In the genomic region with DNA sequence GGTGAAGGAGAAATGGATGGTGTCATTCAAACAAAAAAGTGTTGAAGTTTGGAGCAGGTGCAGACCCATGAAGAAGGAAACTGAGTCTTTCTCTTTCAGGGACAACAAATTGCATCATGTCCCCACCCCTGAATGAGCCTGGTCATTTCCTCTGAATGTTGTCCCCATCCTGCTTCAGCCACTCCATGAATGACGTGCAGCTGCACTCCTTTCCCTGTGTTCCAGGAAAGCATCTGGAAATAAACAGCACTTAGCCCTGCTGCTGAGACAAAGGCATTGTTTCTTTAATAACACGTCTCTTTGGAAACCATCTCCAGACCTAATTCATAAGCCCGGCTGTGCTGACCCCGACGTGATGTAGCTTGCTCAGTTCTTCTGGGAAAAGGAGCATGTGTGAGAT, we compare ENCODE assay signal across 22 cellular contexts.
DNase-seq lines count a peak whose midpoint lies in the region; ATAC-seq, FAIRE-seq and TF ChIP-seq lines count a peak whose summit lies in the region.
"Had no signal": no experiment of that assay in that cellular context is flagged by ENCODE, and none has a peak within 500 bp of the region (broad histone marks: within the 10 kb centered on the region; RNA-seq: fewer than 3 reads in every experiment).

No MANE protein-coding gene starts in this region.

- no peak for TF ChIP-seq CTCF in pancreas (IDR thresholded peaks at IDR 0.05)
- no peak for TF ChIP-seq CTCF in lower lobe of right lung (IDR thresholded peaks at IDR 0.05)

- no peak for ATAC-seq in pancreas
- ATAC-seq in lower lobe of right lung, result no peak
- ATAC-seq: gastrocnemius medialis, psoas muscle had no signal

- intact Hi-C loops in pancreas (cut with DNase I) (no loop called here), lower lobe of right lung (cut with DNase I) (no loop called here)

- peak; percentile 46 for DNase-seq in NCI-H1092 treated with DMSO at 0.1 percent for 48 hours (lab: John Stamatoyannopoulos, UW)
- peak; percentile 90 for DNase-seq in NCI-H2029 (lab: John Stamatoyannopoulos, UW)
- DNase-seq in NCI-H345 treated with DMSO at 0.1 percent for 48 hours (lab: John Stamatoyannopoulos, UW; ENCODE audit: unreplicated experiment), result peak; percentile 21
- DNase-seq in left kidney (ENCODE audit: low read depth, low spot score), result peak; percentile 1
- DNase-seq in pancreas, result no peak
- DNase-seq in frontal cortex (ENCODE audit: low spot score in 2 of 2), result no peak
- DNase-seq in lower lobe of right lung, result no peak
- DNase-seq: activated CD4-positive, alpha-beta T cell treated with anti-CD3 and anti-CD28 coated beads, Interleukin-2, amount 10 ng/mL, durations not matched to agents 24 days and 14 days; activated gamma-delta T cell treated with Interleukin-2 at 50 U/mL for 16 hours; activated T-cell treated with anti-CD3 and anti-CD28 coated beads, Interleukin-2, amount 50 U/mL, for 24 hours; central memory CD4-positive, alpha-beta T cell; gastrocnemius medialis; GM23248; HFFc6; Karpas-422; left ventricle myocardium inferior; NCI-H2171; psoas muscle; Right ventricle myocardium superior; stimulated activated CD4-positive, alpha-beta T cell treated with anti-CD3 and anti-CD28 coated beads, Interleukin-15, amount 100 ng/mL, for 24 hours; stimulated activated naive CD4-positive, alpha-beta T cell had no signal

- H3K36me3 ChIP-seq in pancreas (no peaks in the 10 kb centered on the region), lower lobe of right lung (no peaks in the 10 kb centered on the region)
- H3K36me3 ChIP-seq: gastrocnemius medialis, left ventricle myocardium inferior had no signal

- H3K4me1 ChIP-seq in pancreas (no peaks in the 10 kb centered on the region), lower lobe of right lung (no peaks in the 10 kb centered on the region)
- H3K4me1 ChIP-seq: gastrocnemius medialis, left ventricle myocardium inferior, psoas muscle had no signal

- WGBS in pancreas, 2 donors, result 8 to 9% methylated on average over 5 of the region's 5 CpGs

- H3K4me3 ChIP-seq in pancreas (no peak overlapping the region), lower lobe of right lung (no peak overlapping the region)
- H3K4me3 ChIP-seq: gastrocnemius medialis, GM23248, left ventricle myocardium inferior, psoas muscle had no signal

- H3K9me3 ChIP-seq in pancreas, result no peaks in the 10 kb centered on the region
- H3K9me3 ChIP-seq in lower lobe of right lung, result no peaks in the 10 kb centered on the region
- H3K9me3 ChIP-seq: gastrocnemius medialis, left ventricle myocardium inferior, psoas muscle had no signal

- H3K27me3 ChIP-seq in pancreas (no peaks in the 10 kb centered on the region), lower lobe of right lung (ENCODE audit: low read depth) (no peaks in the 10 kb centered on the region)
- H3K27me3 ChIP-seq: gastrocnemius medialis had no signal

- FAIRE-seq in pancreas (lab: Jason Lieb, UNC) (no peak), frontal cortex (lab: Jason Lieb, UNC) (no peak)

- H3K27ac ChIP-seq in pancreas (no peak overlapping the region), lower lobe of right lung (no peak overlapping the region)
- H3K27ac ChIP-seq: gastrocnemius medialis, GM23248, HL-60, left ventricle myocardium inferior, psoas muscle had no signal

Comparison
In these comparisons a context has a peak if more than half of its experiments do, and no peak if none do; other contexts are left out.
1. DNase-seq: peak in NCI-H1092 treated with DMSO at 0.1 percent for 48 hours (single experiment), NCI-H2029 (single experiment), NCI-H345 treated with DMSO at 0.1 percent for 48 hours (single experiment) and left kidney (single experiment); none in pancreas (0 of 6), frontal cortex (0 of 2) and lower lobe of right lung (single experiment).